ENCODE assay signal across 8 cellular contexts in the genomic region with DNA sequence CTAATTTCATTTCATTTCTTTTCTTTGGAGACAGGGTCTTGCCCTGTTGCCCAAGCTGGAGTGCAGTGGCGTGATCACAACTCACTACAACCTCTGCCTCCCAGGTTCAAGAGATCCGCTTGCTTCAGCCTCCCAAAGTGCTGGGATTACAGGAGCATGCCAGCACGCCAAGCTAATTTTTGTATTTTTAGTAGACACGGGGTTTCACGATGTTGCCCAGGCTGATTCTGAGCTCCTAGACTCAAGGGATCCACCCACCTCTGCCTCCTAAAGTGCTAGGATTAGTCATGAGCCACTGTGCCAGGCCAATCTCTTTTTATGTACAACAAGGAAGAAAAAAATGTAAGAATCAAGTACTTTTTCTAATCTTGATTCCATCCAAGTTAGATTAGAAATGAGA. TPM values are rescaled to one million over a fixed set of nuclear protein-coding genes. Genes with fewer than 3 reads are reported as not detected.
DNase-seq lines count a peak whose midpoint lies in the region; TF ChIP-seq lines count a peak whose summit lies in the region.

No MANE protein-coding gene starts in this region.

- H3K9me3 Mint-ChIP-seq in nephron progenitor cell: peaks cover 17% of the 10 kb centered on the region

- no peaks in the 10 kb centered on the region for H3K27me3 Mint-ChIP-seq in nephron progenitor cell (ENCODE audit: low read depth, poor library complexity)

- no peak overlapping the region for H2AFZ ChIP-seq in GM23248

- H3K27ac ChIP-seq in GM23248: peak overlapping the region; percentile 81

- TF ChIP-seq CTCF in nephron progenitor cell (IDR thresholded peaks at IDR 0.05): no peak

- H3K4me2 ChIP-seq in GM23248 (ENCODE audit: unreplicated experiment): peak overlapping the region; percentile 78

- H4K20me1 ChIP-seq in GM23248 (ENCODE audit: insufficient read depth): peaks cover 40% of the 10 kb centered on the region; the same call in 1 of the 2 replicates

- H3K9me3 ChIP-seq in GM23248 (ENCODE audit: low read depth): no peaks in the 10 kb centered on the region

- peaks cover 45% of the 10 kb centered on the region for H3K4me1 Mint-ChIP-seq in nephron progenitor cell

- 1% methylated on average over 5 of the region's 5 CpGs for WGBS in GM23248 (ENCODE audit: low coverage in 1 of 2, low lambda C conversion rate in 2 of 2, missing lambda C conversion rate in 2 of 2), 2 experiments

- DNase-seq in GM23248 (peak; percentile 98), T1000 (lab: John Stamatoyannopoulos, UW) (peak; percentile 9), nephron progenitor cell (no peak), GM03348 (ENCODE audit: low spot score) (no peak), medulla oblongata (ENCODE audit: extremely low spot score) (no peak), NCI-H510A treated with DMSO at 0.1 percent for 48 hours (lab: John Stamatoyannopoulos, UW) (no peak), NCI-H2171 (lab: John Stamatoyannopoulos, UW) (no peak)
- DNase-seq in effector CD4-positive, alpha-beta T cell: peak; percentile 26

- no peaks in the 10 kb centered on the region; the same call in 1 of the 2 replicates for H3K79me2 ChIP-seq in GM23248 (ENCODE audit: insufficient read depth)

- H3F3A ChIP-seq in GM23248 (ENCODE audit: insufficient read depth): peaks cover 64% of the 10 kb centered on the region

- H3K4me1 ChIP-seq in GM23248 (ENCODE audit: insufficient read depth): peaks cover 70% of the 10 kb centered on the region

- H3K36me3 Mint-ChIP-seq in nephron progenitor cell (ENCODE audit: low read depth): peaks cover 91% of the 10 kb centered on the region

- H3K27ac Mint-ChIP-seq in nephron progenitor cell: peak overlapping the region; percentile 94

- no peak overlapping the region for H3K4me3 Mint-ChIP-seq in nephron progenitor cell

- H3K9me2 ChIP-seq in GM23248 (ENCODE audit: insufficient read depth): no peaks in the 10 kb centered on the region

- in situ Hi-C loops in GM23248 (cut with MboI): no loop called here

- H3K36me3 ChIP-seq in GM23248 (ENCODE audit: low read depth): 0 out of 2 replicates have a peak, but pooled peaks cover 5% of the 10 kb centered on the region

- H3K27me3 ChIP-seq in GM23248 (replicated peaks; ENCODE audit: insufficient read depth): no peaks in the 10 kb centered on the region

- H3K9ac ChIP-seq in GM23248: peak overlapping the region; percentile 66

- H3K4me3 ChIP-seq in GM23248: peak overlapping the region; percentile 62

RNA-seq across cellular contexts. Expression of a gene that starts 10.7 kb away (rescaled TPM):
- total RNA-seq in GM23248 (2014; rRNA removed; shearing (Covaris generic)): 29.1 and 30.7 TPM in 2 replicates
- polyA plus RNA-seq in GM23248 (2016; fragmentation: Nextera tagmentation; extraction: Ambion mirVana): 63.2 and 63.5 TPM in 2 replicates

Comparison
In these comparisons a context has a peak if more than half of its experiments do, and no peak if none do; other contexts are left out.
1. DNase-seq: peak in GM23248 (single experiment), T1000 (single experiment) and effector CD4-positive, alpha-beta T cell (single experiment); none in nephron progenitor cell (single experiment), GM03348 (single experiment), medulla oblongata (single experiment), NCI-H510A treated with DMSO at 0.1 percent for 48 hours (single experiment) and NCI-H2171 (single experiment).